9 cellular contexts compared by ENCODE assay signal in genomic region chr19:19599190-19599535, GRCh38. TPM values are rescaled to one million over a fixed set of nuclear protein-coding genes. Genes with fewer than 3 reads are reported as not detected.
DNase-seq lines count a peak whose midpoint lies in the region; ATAC-seq and TF ChIP-seq lines count a peak whose summit lies in the region.
"Had no signal": no experiment of that assay in that cellular context is flagged by ENCODE, and none has a peak within 500 bp of the region (broad histone marks: within the 10 kb centered on the region; RNA-seq: fewer than 3 reads in every experiment).

No MANE protein-coding gene starts in this region.

- peaks cover 7% of the 10 kb centered on the region for H3K36me3 Mint-ChIP-seq in T-helper 17 cell (ENCODE audit: low read depth)
- peaks cover 16% of the 10 kb centered on the region for H3K36me3 Mint-ChIP-seq in central memory CD8-positive, alpha-beta T cell (ENCODE audit: insufficient read depth)

- no peaks in the 10 kb centered on the region for H3K27me3 Mint-ChIP-seq in T-helper 17 cell
- no peaks in the 10 kb centered on the region for H3K27me3 Mint-ChIP-seq in central memory CD8-positive, alpha-beta T cell

- H3K27ac Mint-ChIP-seq in T-helper 17 cell = peak overlapping the region; percentile 100
- peak overlapping the region; percentile 97 for H3K27ac Mint-ChIP-seq in central memory CD8-positive, alpha-beta T cell (ENCODE audit: low read depth)

- no peak for ATAC-seq in T-helper 17 cell
- peak; percentile 20 for ATAC-seq in central memory CD8-positive, alpha-beta T cell (replicated peaks; ENCODE audit: extremely low read depth, poor library complexity, severe bottlenecking)
- ATAC-seq in sciatic nerve = no peak

- H3K9me3 Mint-ChIP-seq in central memory CD8-positive, alpha-beta T cell = no peaks in the 10 kb centered on the region

- DNase-seq in GM12865 (ENCODE audit: low read depth) (peak; percentile 63), T-helper 17 cell (no peak), sciatic nerve (ENCODE audit: low spot score) (no peak), COLO668 (lab: John Stamatoyannopoulos, UW; ENCODE audit: unreplicated experiment) (no peak), medulla oblongata (ENCODE audit: extremely low spot score) (no peak)
- DNase-seq in central memory CD8-positive, alpha-beta T cell (ENCODE audit: low spot score in 2 of 2) = no peak
- peak; percentile 51 for DNase-seq in stimulated activated naive CD4-positive, alpha-beta T cell treated with Interleukin-2 at 50 U/mL for 16 hours (lab: John Stamatoyannopoulos, UW)
- DNase-seq: NCI-H2171 treated with DMSO at 0.1 percent for 48 hours, OCI-M1 had no signal

- H3K9me3 ChIP-seq in T-helper 17 cell (ENCODE audit: control insufficient read depth, low read length, poor library complexity, severe bottlenecking) = no peaks in the 10 kb centered on the region

- H3K4me1 Mint-ChIP-seq in T-helper 17 cell = peaks cover 53% of the 10 kb centered on the region
- H3K4me1 Mint-ChIP-seq in central memory CD8-positive, alpha-beta T cell = peaks cover 50% of the 10 kb centered on the region

- peak overlapping the region; percentile 55 for H3K4me3 ChIP-seq in GM12865 (ENCODE audit: low read depth, low read length)

- TF ChIP-seq CTCF in GM12865 (IDR thresholded peaks at IDR 0.05; ENCODE audit: insufficient read depth, low read depth, low read length, missing control alignments) = no peak

- H3K4me3 Mint-ChIP-seq in T-helper 17 cell = peak overlapping the region; percentile 82
- peak overlapping the region; percentile 78 for H3K4me3 Mint-ChIP-seq in central memory CD8-positive, alpha-beta T cell

- intact Hi-C loops in sciatic nerve (cut with DNase I) = no loop called here

RNA-seq across cellular contexts. Expression of gene PBX4, which starts 19.3 kb away (rescaled TPM):
- total RNA-seq in T-helper 17 cell (10 to 100 TPM; 49.7 to 58.4 TPM), sciatic nerve (5.1 TPM)

RNA-seq across cellular contexts. Expression of gene LPAR2, which starts 28.9 kb away (rescaled TPM):
- total RNA-seq in T-helper 17 cell = 10 to 100 TPM; 66.5 to 67.2 TPM
- 11.0 TPM for total RNA-seq in sciatic nerve

RNA-seq across cellular contexts. Expression of gene GMIP, which starts 44.3 kb away (rescaled TPM):
- 10 to 100 TPM; 85.0 to 91.7 TPM for total RNA-seq in T-helper 17 cell
- total RNA-seq in sciatic nerve = 16.2 TPM

Comparison
In these comparisons a context has a peak if more than half of its experiments do, and no peak if none do; other contexts are left out.
1. DNase-seq: peak in GM12865 (single experiment) and stimulated activated naive CD4-positive, alpha-beta T cell treated with Interleukin-2 at 50 U/mL for 16 hours (single experiment); none in T-helper 17 cell (0 of 3), central memory CD8-positive, alpha-beta T cell (0 of 2), sciatic nerve (single experiment), COLO668 (single experiment) and medulla oblongata (single experiment).